Comparison of ENCODE assay signal across 22 cellular contexts in genomic region chr10:133187091-133187905, GRCh38. TPM values are rescaled to one million over a fixed set of nuclear protein-coding genes. Genes with fewer than 3 reads are reported as not detected.
DNase-seq lines count a peak whose midpoint lies in the region; FAIRE-seq and TF ChIP-seq lines count a peak whose summit lies in the region.
"Had no signal": no experiment of that assay in that cellular context is flagged by ENCODE, and none has a peak within 500 bp of the region (broad histone marks: within the 10 kb centered on the region; RNA-seq: fewer than 3 reads in every experiment).

No MANE protein-coding gene starts in this region.

- H3K18ac ChIP-seq in trophoblast cell (ENCODE audit: low read length), result no peak overlapping the region

- CTCF ChIA-PET in SK-N-SH (lab: Yijun Ruan, JAX), result interaction anchor here (0.9 to 1.5 kb wide), 2 partner anchors 44 kb away, joined by 5 read pairs; no protein-coding TSS in a partner anchor

- no peak for TF ChIP-seq CTCF in kidney (IDR thresholded peaks at IDR 0.05; ENCODE audit: borderline replicate concordance, extremely low read depth, insufficient read depth)
- TF ChIP-seq CTCF in SK-N-SH (IDR thresholded peaks at IDR 0.05), result no peak

- DNase-seq in DMS53 (lab: John Stamatoyannopoulos, UW) (peak; percentile 9), DMS53 treated with DMSO at 0.1 percent for 48 hours (lab: John Stamatoyannopoulos, UW; ENCODE audit: unreplicated experiment) (no peak), COLO668 (lab: John Stamatoyannopoulos, UW; ENCODE audit: unreplicated experiment) (peak; percentile 1), kidney (peak; percentile 69), trophoblast cell (no peak), NCI-H2171 treated with DMSO at 0.1 percent for 48 hours (lab: John Stamatoyannopoulos, UW) (no peak), NCI-H526 (lab: John Stamatoyannopoulos, UW) (no peak), SK-N-SH (no peak)
- DNase-seq: Calu3; CD4-positive, CD25-positive, alpha-beta regulatory T cell; DND-41; GDM1; HFFc6; KBM-7 had no signal

- H4K20me1 ChIP-seq in SK-N-SH (ENCODE audit: insufficient read depth), result no peaks in the 10 kb centered on the region

- H3K36me3 ChIP-seq in kidney (ENCODE audit: control insufficient read depth in 1 of 2, insufficient read depth in 2 of 2, low read length in 2 of 2), result no peaks in the 10 kb centered on the region
- H3K36me3 ChIP-seq in trophoblast cell (ENCODE audit: control insufficient read depth in 1 of 2, insufficient read depth in 2 of 2, low read length in 2 of 2), result peaks cover 0 to 2% of the 10 kb centered on the region in 2 experiments
- no peaks in the 10 kb centered on the region for H3K36me3 ChIP-seq in SK-N-SH (replicated peaks in 1 of 2; ENCODE audit: control insufficient read depth in 1 of 2, insufficient read depth in 2 of 2, low read length in 1 of 2)
- H3K36me3 ChIP-seq: HAP-1 had no signal

- no peak overlapping the region for H2BK5ac ChIP-seq in trophoblast cell (ENCODE audit: low read depth, low read length, poor library complexity)

- no peak overlapping the region for H3K4me2 ChIP-seq in trophoblast cell (ENCODE audit: low read length)
- no peak overlapping the region for H3K4me2 ChIP-seq in SK-N-SH

- H3K79me1 ChIP-seq in trophoblast cell (ENCODE audit: low read length), result no peaks in the 10 kb centered on the region

- POLR2A ChIA-PET in SK-N-SH (lab: Yijun Ruan, JAX), result no interaction called here

- no peak overlapping the region for H4K91ac ChIP-seq in trophoblast cell (ENCODE audit: low read depth, low read length)

- H4K8ac ChIP-seq in trophoblast cell (ENCODE audit: low read depth, low read length), result no peak overlapping the region

- no peak overlapping the region for H3K14ac ChIP-seq in trophoblast cell (ENCODE audit: low read length)

- no peak overlapping the region for H3K23ac ChIP-seq in trophoblast cell (ENCODE audit: low read length)

- H4K12ac ChIP-seq in trophoblast cell (ENCODE audit: low read depth, low read length), result no peak overlapping the region

- H3F3A ChIP-seq in SK-N-SH (replicated peaks; ENCODE audit: insufficient read depth), result no peaks in the 10 kb centered on the region

- no peaks in the 10 kb centered on the region for H3K9me3 ChIP-seq in kidney (ENCODE audit: control insufficient read depth in 1 of 2, low read length in 2 of 2)
- peaks cover 12% of the 10 kb centered on the region for H3K9me3 ChIP-seq in trophoblast cell (ENCODE audit: insufficient read depth, low read depth, low read length)
- no peaks in the 10 kb centered on the region for H3K9me3 ChIP-seq in SK-N-SH

- FAIRE-seq in kidney (lab: Jason Lieb, UNC), result no peak
- FAIRE-seq: GM12892, GM19239, H1 had no signal

- H3K4me3 ChIP-seq in kidney (ENCODE audit: low read length in 2 of 2), result no peak overlapping the region
- H3K4me3 ChIP-seq in trophoblast cell (ENCODE audit: low read depth, low read length), result peak overlapping the region; percentile 40
- H3K4me3 ChIP-seq in SK-N-SH (ENCODE audit: low read depth in 2 of 2, low read length in 1 of 2), result no peak overlapping the region
- H3K4me3 ChIP-seq: HAP-1 had no signal

- no peak overlapping the region for H3K4ac ChIP-seq in trophoblast cell (ENCODE audit: low read depth, low read length)

- H3K4me1 ChIP-seq in kidney (ENCODE audit: control insufficient read depth in 1 of 2, insufficient read depth in 1 of 2, low read depth in 1 of 2, low read length in 2 of 2), result no peaks in the 10 kb centered on the region
- no peaks in the 10 kb centered on the region for H3K4me1 ChIP-seq in trophoblast cell (ENCODE audit: control insufficient read depth in 1 of 2, insufficient read depth in 2 of 2, low read length in 2 of 2)
- no peaks in the 10 kb centered on the region for H3K4me1 ChIP-seq in SK-N-SH (ENCODE audit: control insufficient read depth in 1 of 2, insufficient read depth in 2 of 2, low read depth in 1 of 2, low read length in 1 of 2)
- H3K4me1 ChIP-seq: HAP-1 had no signal

- H3K27ac ChIP-seq in kidney (ENCODE audit: low read depth in 2 of 2, low read length in 2 of 2), result no peak overlapping the region
- H3K27ac ChIP-seq in trophoblast cell (ENCODE audit: low read depth, low read length), result no peak overlapping the region
- H3K27ac ChIP-seq in SK-N-SH (ENCODE audit: low read depth in 2 of 2, low read length in 1 of 2), result no peak overlapping the region
- H3K27ac ChIP-seq: 22Rv1, HL-60 had no signal

- H3K9me2 ChIP-seq in SK-N-SH, result no peaks in the 10 kb centered on the region

- H3K79me2 ChIP-seq in trophoblast cell (ENCODE audit: control insufficient read depth, insufficient read depth, low read length, poor library complexity), result no peaks in the 10 kb centered on the region
- H3K79me2 ChIP-seq in SK-N-SH (ENCODE audit: insufficient read depth), result no peaks in the 10 kb centered on the region

- H2AFZ ChIP-seq in trophoblast cell (ENCODE audit: insufficient read depth, low read length, poor library complexity) (no peak overlapping the region), SK-N-SH (ENCODE audit: low read depth) (no peak overlapping the region)

- no peak overlapping the region for H2BK12ac ChIP-seq in trophoblast cell (ENCODE audit: low read length)

- no peak overlapping the region for H2BK120ac ChIP-seq in trophoblast cell (ENCODE audit: insufficient read depth, low read length, poor library complexity)

- intact Hi-C loops in kidney (cut with DNase I), result no loop called here

- TF ChIP-seq RAD21 in SK-N-SH (IDR thresholded peaks at IDR 0.05; ENCODE audit: low read length), result no peak

- H3K9ac ChIP-seq in kidney (ENCODE audit: low read length in 2 of 2) (no peak overlapping the region), trophoblast cell (ENCODE audit: low read length) (no peak overlapping the region), SK-N-SH (no peak overlapping the region)

- no CpG with 5 or more reads among the region's 38 CpGs for WGBS in trophoblast cell (ENCODE audit: extremely low coverage, insufficient coverage, insufficient read length)
- WGBS in SK-N-SH (ENCODE audit: low lambda C conversion rate), result 52% methylated on average over 18 of the region's 38 CpGs

- no peaks in the 10 kb centered on the region for H3K27me3 ChIP-seq in trophoblast cell (ENCODE audit: insufficient read depth, low read length)
- H3K27me3 ChIP-seq in SK-N-SH (ENCODE audit: insufficient read depth), result no peaks in the 10 kb centered on the region; the same call in 1 of the 2 replicates

- no peak for TF ChIP-seq EP300 in SK-N-SH (IDR thresholded peaks at IDR 0.05; ENCODE audit: borderline replicate concordance in 1 of 2, low read depth in 1 of 2, low read length in 1 of 2)

- H2AK5ac ChIP-seq in trophoblast cell (ENCODE audit: low read length), result no peak overlapping the region

TF ChIP-seq in SK-N-SH, 30 proteins besides CTCF, POLR2A, EP300 and RAD21 (continues in another document):
- TF ChIP-seq, protein P1, sequence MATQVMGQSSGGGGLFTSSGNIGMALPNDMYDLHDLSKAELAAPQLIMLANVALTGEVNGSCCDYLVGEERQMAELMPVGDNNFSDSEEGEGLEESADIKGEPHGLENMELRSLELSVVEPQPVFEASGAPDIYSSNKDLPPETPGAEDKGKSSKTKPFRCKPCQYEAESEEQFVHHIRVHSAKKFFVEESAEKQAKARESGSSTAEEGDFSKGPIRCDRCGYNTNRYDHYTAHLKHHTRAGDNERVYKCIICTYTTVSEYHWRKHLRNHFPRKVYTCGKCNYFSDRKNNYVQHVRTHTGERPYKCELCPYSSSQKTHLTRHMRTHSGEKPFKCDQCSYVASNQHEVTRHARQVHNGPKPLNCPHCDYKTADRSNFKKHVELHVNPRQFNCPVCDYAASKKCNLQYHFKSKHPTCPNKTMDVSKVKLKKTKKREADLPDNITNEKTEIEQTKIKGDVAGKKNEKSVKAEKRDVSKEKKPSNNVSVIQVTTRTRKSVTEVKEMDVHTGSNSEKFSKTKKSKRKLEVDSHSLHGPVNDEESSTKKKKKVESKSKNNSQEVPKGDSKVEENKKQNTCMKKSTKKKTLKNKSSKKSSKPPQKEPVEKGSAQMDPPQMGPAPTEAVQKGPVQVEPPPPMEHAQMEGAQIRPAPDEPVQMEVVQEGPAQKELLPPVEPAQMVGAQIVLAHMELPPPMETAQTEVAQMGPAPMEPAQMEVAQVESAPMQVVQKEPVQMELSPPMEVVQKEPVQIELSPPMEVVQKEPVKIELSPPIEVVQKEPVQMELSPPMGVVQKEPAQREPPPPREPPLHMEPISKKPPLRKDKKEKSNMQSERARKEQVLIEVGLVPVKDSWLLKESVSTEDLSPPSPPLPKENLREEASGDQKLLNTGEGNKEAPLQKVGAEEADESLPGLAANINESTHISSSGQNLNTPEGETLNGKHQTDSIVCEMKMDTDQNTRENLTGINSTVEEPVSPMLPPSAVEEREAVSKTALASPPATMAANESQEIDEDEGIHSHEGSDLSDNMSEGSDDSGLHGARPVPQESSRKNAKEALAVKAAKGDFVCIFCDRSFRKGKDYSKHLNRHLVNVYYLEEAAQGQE (IDR thresholded peaks at IDR 0.05; ENCODE audit: low read depth, low read length), result no peak
- TF ChIP-seq MXI1 (IDR thresholded peaks at IDR 0.05; ENCODE audit: low read depth, low read length) (no peak), FOXM1 (IDR thresholded peaks at IDR 0.05; ENCODE audit: low read depth) (no peak)
- TF ChIP-seq, protein P2, sequence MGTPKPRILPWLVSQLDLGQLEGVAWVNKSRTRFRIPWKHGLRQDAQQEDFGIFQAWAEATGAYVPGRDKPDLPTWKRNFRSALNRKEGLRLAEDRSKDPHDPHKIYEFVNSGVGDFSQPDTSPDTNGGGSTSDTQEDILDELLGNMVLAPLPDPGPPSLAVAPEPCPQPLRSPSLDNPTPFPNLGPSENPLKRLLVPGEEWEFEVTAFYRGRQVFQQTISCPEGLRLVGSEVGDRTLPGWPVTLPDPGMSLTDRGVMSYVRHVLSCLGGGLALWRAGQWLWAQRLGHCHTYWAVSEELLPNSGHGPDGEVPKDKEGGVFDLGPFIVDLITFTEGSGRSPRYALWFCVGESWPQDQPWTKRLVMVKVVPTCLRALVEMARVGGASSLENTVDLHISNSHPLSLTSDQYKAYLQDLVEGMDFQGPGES (IDR thresholded peaks at IDR 0.05; ENCODE audit: low read depth, low read length), result no peak

RNA-seq across cellular contexts. Expression of gene KNDC1, which starts 27.3 kb away (rescaled TPM):
- total RNA-seq in kidney, result 8.7 TPM
- polyA plus RNA-seq in kidney (ENCODE audit: insufficient read depth, low read depth, low replicate concordance) (0.43 TPM), SK-N-SH (2012; rRNA removed) (1.4 TPM in 2 replicates)
- 0.71 and 0.75 TPM in 2 replicates for polyA plus RNA-seq in trophoblast cell (2013)
- 0.26 and 0.76 TPM in 2 replicates for polyA plus RNA-seq in SK-N-SH (2012; cell fraction: cytosol; rRNA removed)
- polyA plus RNA-seq in SK-N-SH (2012; cell fraction: nucleus; rRNA removed), result 3.6 and 6.5 TPM in 2 replicates
- total RNA-seq: A673 had no signal
- polyA plus RNA-seq: CD4-positive, CD25-positive, alpha-beta regulatory T cell had no signal

RNA-seq across cellular contexts. Expression of gene UTF1, which starts 42.7 kb away (rescaled TPM):
- total RNA-seq in kidney, result not detected
- polyA plus RNA-seq in kidney (ENCODE audit: insufficient read depth, low read depth, low replicate concordance) (not detected), SK-N-SH (2012; rRNA removed) (not detected in 2 replicates)
- polyA plus RNA-seq in trophoblast cell (2013), result 0.25 and 0.31 TPM in 2 replicates
- not detected in 2 replicates for polyA plus RNA-seq in SK-N-SH (2012; cell fraction: cytosol; rRNA removed)
- not detected in 2 replicates for polyA plus RNA-seq in SK-N-SH (2012; cell fraction: nucleus; rRNA removed)
- total RNA-seq: A673; Calu3; CD4-positive, CD25-positive, alpha-beta regulatory T cell; HFFc6 had no signal
- polyA plus RNA-seq: BJ; CD4-positive, CD25-positive, alpha-beta regulatory T cell had no signal

RNA-seq across cellular contexts. Expression of gene VENTX, which starts 50.4 kb away (rescaled TPM):
- total RNA-seq in kidney, result 3.3 TPM
- 0.39 TPM for polyA plus RNA-seq in kidney (ENCODE audit: insufficient read depth, low read depth, low replicate concordance)
- polyA plus RNA-seq in trophoblast cell (2013), result 0.14 and 0.19 TPM in 2 replicates
- polyA plus RNA-seq in SK-N-SH (2012; rRNA removed), result not detected in 2 replicates
- not detected in 2 replicates for polyA plus RNA-seq in SK-N-SH (2012; cell fraction: cytosol; rRNA removed)
- not detected in 2 replicates for polyA plus RNA-seq in SK-N-SH (2012; cell fraction: nucleus; rRNA removed)
- total RNA-seq: A673; Calu3; CD4-positive, CD25-positive, alpha-beta regulatory T cell; HFFc6 had no signal
- polyA plus RNA-seq: BJ; CD4-positive, CD25-positive, alpha-beta regulatory T cell had no signal

Comparison
In these comparisons a context has a peak if more than half of its experiments do, and no peak if none do; other contexts are left out.
1. DNase-seq: peak in DMS53 (single experiment), COLO668 (single experiment) and kidney (single experiment); none in DMS53 treated with DMSO at 0.1 percent for 48 hours (single experiment), trophoblast cell (0 of 2), NCI-H2171 treated with DMSO at 0.1 percent for 48 hours (single experiment), NCI-H526 (0 of 2) and SK-N-SH (single experiment).